1 cellular context compared by ENCODE assay signal in the genomic region with DNA sequence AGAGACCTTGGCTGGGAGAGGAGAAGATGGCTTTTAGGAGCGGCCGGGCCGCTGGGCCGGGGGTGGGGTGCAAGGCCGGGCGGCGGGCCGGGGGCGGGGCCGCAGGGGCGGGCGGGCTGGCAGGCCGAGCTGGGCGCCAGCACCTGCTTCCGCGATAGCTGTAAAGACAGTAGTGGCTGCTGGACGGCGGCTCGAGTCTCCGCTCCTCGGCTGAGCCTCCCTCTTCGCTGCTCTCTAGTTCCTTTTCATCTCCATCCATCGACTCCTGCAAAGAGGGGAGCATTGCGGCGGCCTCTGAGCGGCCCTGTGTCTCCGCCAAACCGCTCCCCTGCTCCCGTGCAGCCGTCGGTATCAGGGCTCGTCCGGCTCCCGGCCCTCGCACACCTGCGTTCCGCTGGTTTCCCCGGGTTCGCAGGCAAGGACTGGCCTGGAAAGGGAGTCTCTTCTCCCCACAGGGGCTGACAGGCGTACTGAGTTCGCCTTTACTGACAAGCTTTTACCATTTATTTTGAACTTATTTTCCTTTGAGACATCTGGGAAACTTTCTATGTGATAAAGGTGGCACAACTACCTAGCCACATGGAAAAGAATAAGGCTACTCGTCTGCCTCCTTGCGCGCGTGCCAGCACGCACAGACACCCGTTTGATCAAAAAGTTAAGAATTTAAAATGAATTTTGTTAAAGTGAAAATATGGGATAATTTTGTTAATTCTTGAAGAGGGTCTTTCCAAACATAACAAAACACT.
A peak's percentile ranks its signal among the peaks of the same experiment; 100 is the strongest.
TF ChIP-seq lines count a peak whose summit lies in the region.

TSS of gene C17orf75 (minus strand) at position 317 of the 746 bp plus-strand sequence. CDS start at position 283, 34 bp downstream.

TF ChIP-seq in K562, 482 proteins besides CTCF, POLR2A, EP300 and RAD21 (continued from another document):
- TF ChIP-seq, protein P1, sequence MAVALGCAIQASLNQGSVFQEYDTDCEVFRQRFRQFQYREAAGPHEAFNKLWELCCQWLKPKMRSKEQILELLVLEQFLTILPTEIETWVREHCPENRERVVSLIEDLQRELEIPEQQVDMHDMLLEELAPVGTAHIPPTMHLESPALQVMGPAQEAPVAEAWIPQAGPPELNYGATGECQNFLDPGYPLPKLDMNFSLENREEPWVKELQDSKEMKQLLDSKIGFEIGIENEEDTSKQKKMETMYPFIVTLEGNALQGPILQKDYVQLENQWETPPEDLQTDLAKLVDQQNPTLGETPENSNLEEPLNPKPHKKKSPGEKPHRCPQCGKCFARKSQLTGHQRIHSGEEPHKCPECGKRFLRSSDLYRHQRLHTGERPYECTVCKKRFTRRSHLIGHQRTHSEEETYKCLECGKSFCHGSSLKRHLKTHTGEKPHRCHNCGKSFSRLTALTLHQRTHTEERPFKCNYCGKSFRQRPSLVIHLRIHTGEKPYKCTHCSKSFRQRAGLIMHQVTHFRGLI (CRISPR knock-in tag; IDR thresholded peaks at IDR 0.05): no peak
- peak; percentile 13 for TF ChIP-seq SAP30 (IDR thresholded peaks at IDR 0.05; ENCODE audit: borderline replicate concordance, insufficient read depth, low read depth, low read length, poor library complexity, severe bottlenecking)
- TF ChIP-seq SP2 (IDR thresholded peaks at IDR 0.05; ENCODE audit: extremely low read depth, low read depth, low read length, poor library complexity, severe bottlenecking): no peak
- TF ChIP-seq KLF16 (IDR thresholded peaks at IDR 0.05): no peak
- no peak for TF ChIP-seq SNRNP70 (optimal IDR thresholded peaks at IDR 0.05; ENCODE audit: low read depth, low read length)
- TF ChIP-seq ZSCAN29 (IDR thresholded peaks at IDR 0.05): no peak; the same call in 1 of the 2 replicates
- peak; percentile 35; the same call in 1 of the 2 replicates for TF ChIP-seq BCOR (IDR thresholded peaks at IDR 0.05)
